In the genomic region with DNA sequence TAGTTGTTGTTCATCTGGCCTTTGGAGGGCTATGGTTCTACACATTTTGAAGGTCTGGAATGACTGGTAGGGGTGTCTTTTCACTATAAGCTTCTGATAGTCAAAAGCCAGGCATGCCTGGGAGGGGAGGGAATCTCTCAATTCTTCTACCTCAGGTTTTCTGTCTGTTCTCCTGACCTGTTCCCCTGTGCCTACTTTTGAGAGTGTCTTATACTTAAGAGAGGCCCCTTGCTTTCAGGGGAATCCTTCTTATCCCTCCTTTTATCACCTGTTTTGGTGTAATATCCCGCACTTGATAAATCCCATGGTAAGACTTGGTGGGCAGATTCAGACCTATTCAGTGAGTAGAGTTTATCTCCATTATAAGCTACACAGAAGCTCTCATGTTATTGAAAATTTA, we compare ENCODE assay signal across 9 cellular contexts. TPM values are rescaled to one million over a fixed set of nuclear protein-coding genes. Genes with fewer than 3 reads are reported as not detected.
"Had no signal": no experiment of that assay in that cellular context is flagged by ENCODE, and none has a peak within 500 bp of the region (broad histone marks: within the 10 kb centered on the region; RNA-seq: fewer than 3 reads in every experiment).

No MANE protein-coding gene starts in this region.

- H3K4me3 ChIP-seq: K562 had no signal

- H3K27me3 Mint-ChIP-seq: IgD-negative memory B cell had no signal

- H3K9ac ChIP-seq: KMS-11 had no signal

- H3K4me3 Mint-ChIP-seq: IgD-negative memory B cell had no signal

- H3K27ac Mint-ChIP-seq: IgD-negative memory B cell had no signal

- H3K4me2 ChIP-seq: KMS-11 had no signal

- FAIRE-seq: K562 had no signal

- H3K27ac ChIP-seq: HL-60, KMS-11 had no signal

- ATAC-seq: K562 had no signal

- H3K4me1 Mint-ChIP-seq: IgD-negative memory B cell had no signal

- DNase-seq: IMR-90, KBM-7, KG1 had no signal

RNA-seq across cellular contexts. Expression of gene SLC13A3, which starts 10.4 kb away (rescaled TPM):
- total RNA-seq: HT-29, HT1080 had no signal
- polyA plus RNA-seq: IgD-negative memory B cell had no signal

RNA-seq across cellular contexts. Expression of gene SLC2A10, which starts 47.8 kb away (rescaled TPM):
- polyA plus RNA-seq: IgD-negative memory B cell had no signal
